29 cellular contexts compared by ENCODE assay signal in genomic region chr20:2956480-2956879, GRCh38.
"Had no signal": no experiment of that assay in that cellular context is flagged by ENCODE, and none has a peak within 500 bp of the region (broad histone marks: within the 10 kb centered on the region; RNA-seq: fewer than 3 reads in every experiment).

No MANE protein-coding gene starts in this region.

- H3K4me3 Mint-ChIP-seq: dendritic cell treated with granulocyte-macrophage colony-stimulating factor and Interleukin-4, amounts not matched to agents 40 ng/mL and 50 ng/mL, for 4 days; effector memory CD8-positive, alpha-beta T cell; endodermal cell had no signal

- H3K4me1 Mint-ChIP-seq: endodermal cell had no signal

- H3K4me3 ChIP-seq: colonic mucosa, coronary artery, dorsolateral prefrontal cortex, esophagus muscularis mucosa, esophagus squamous epithelium, gastrocnemius medialis, gastroesophageal sphincter, heart left ventricle, heart right ventricle had no signal

- H3K36me3 ChIP-seq: colonic mucosa had no signal

- H3K27ac Mint-ChIP-seq: dendritic cell treated with granulocyte-macrophage colony-stimulating factor and Interleukin-4, amounts not matched to agents 40 ng/mL and 50 ng/mL, for 4 days; effector memory CD8-positive, alpha-beta T cell; endodermal cell had no signal

- H3K27me3 Mint-ChIP-seq: dendritic cell treated with granulocyte-macrophage colony-stimulating factor and Interleukin-4, amounts not matched to agents 40 ng/mL and 50 ng/mL, for 4 days; effector memory CD8-positive, alpha-beta T cell had no signal

- DNase-seq: colonic mucosa; cortex of kidney; dermis blood vessel endothelial cell; dorsolateral prefrontal cortex; effector CD4-positive, alpha-beta T cell; effector CD8-positive, alpha-beta T cell; effector memory CD4-positive, alpha-beta T cell; effector memory CD8-positive, alpha-beta T cell; endodermal cell; erythroblast; esophagus squamous epithelium; foreskin fibroblast; foreskin keratinocyte; foreskin melanocyte; gastrocnemius medialis; glutamatergic neuron; head of caudate nucleus; heart left ventricle; heart right ventricle had no signal

- FAIRE-seq: colon, endometrium, endothelial cell of umbilical vein, frontal cortex had no signal

- H3K27ac ChIP-seq: colonic mucosa, coronary artery, epithelial cell of prostate, esophagus muscularis mucosa, esophagus squamous epithelium, foreskin keratinocyte, gastroesophageal sphincter, heart left ventricle, heart right ventricle had no signal

- H3K9me3 Mint-ChIP-seq: dendritic cell treated with granulocyte-macrophage colony-stimulating factor and Interleukin-4, amounts not matched to agents 40 ng/mL and 50 ng/mL, for 4 days; effector memory CD8-positive, alpha-beta T cell had no signal

- ATAC-seq: effector memory CD8-positive, alpha-beta T cell; esophagus mucosa; foreskin keratinocyte; gastrocnemius medialis; gastroesophageal sphincter; heart left ventricle; heart right ventricle had no signal

- H3K4me1 ChIP-seq: colonic mucosa, esophagus squamous epithelium, foreskin keratinocyte, gastroesophageal sphincter had no signal

- H3K9me3 ChIP-seq: colonic mucosa, esophagus muscularis mucosa, esophagus squamous epithelium, gastrocnemius medialis, gastroesophageal sphincter, heart left ventricle, heart right ventricle had no signal
